9 cellular contexts compared by ENCODE assay signal in genomic region chr6:62367601-62368000, GRCh38.
A peak's percentile ranks its signal among the peaks of the same experiment; 100 is the strongest.
DNase-seq lines count a peak whose midpoint lies in the region; ATAC-seq and TF ChIP-seq lines count a peak whose summit lies in the region.
"Had no signal": no experiment of that assay in that cellular context is flagged by ENCODE, and none has a peak within 500 bp of the region (broad histone marks: within the 10 kb centered on the region; RNA-seq: fewer than 3 reads in every experiment).

No MANE protein-coding gene starts in this region.

- TF ChIP-seq CTCF in osteocyte (IDR thresholded peaks at IDR 0.05) = no peak

- H3K27me3 Mint-ChIP-seq in naive B cell = no peaks in the 10 kb centered on the region
- H3K27me3 Mint-ChIP-seq in osteocyte (ENCODE audit: unreplicated experiment) = no peaks in the 10 kb centered on the region

- DNase-seq in naive B cell = peak; percentile 66
- DNase-seq in COR-L47 (lab: John Stamatoyannopoulos, UW) = no peak
- DNase-seq in stimulated activated CD4-positive, alpha-beta T cell treated with anti-CD3 and anti-CD28 coated beads, Interleukin-4, amount 100 ng/mL, for 4 hours = no peak
- no peak for DNase-seq in osteocyte (ENCODE audit: extremely low spot score, unreplicated experiment)
- DNase-seq: foreskin keratinocyte, mucosa of descending colon had no signal

- H3K9me3 Mint-ChIP-seq in naive B cell (peaks cover 0 to 12% (median 6%) of the 10 kb centered on the region in 7 donors), osteocyte (ENCODE audit: unreplicated experiment) (peaks cover 5% of the 10 kb centered on the region)

- ATAC-seq in GM19023 (IDR thresholded peaks at IDR 0.05; ENCODE audit: unreplicated experiment) (peak; percentile 82), HG02678 (IDR thresholded peaks at IDR 0.05; ENCODE audit: unreplicated experiment) (peak; percentile 99), HG03571 (IDR thresholded peaks at IDR 0.05; ENCODE audit: unreplicated experiment) (peak; percentile 94), naive B cell (ENCODE audit: low read depth in 2 of 2) (peak; percentile 96 to 99)
- ATAC-seq: foreskin keratinocyte, mucosa of descending colon had no signal

- H3K4me1 Mint-ChIP-seq in naive B cell = peaks cover 22 to 33% (median 25%) of the 10 kb centered on the region in 3 donors
- no peaks in the 10 kb centered on the region for H3K4me1 Mint-ChIP-seq in osteocyte (ENCODE audit: unreplicated experiment)

- H3K27ac Mint-ChIP-seq in naive B cell = peak overlapping the region in 5 of 6 donors; percentile 89 to 96 (median 93)
- H3K27ac Mint-ChIP-seq in osteocyte (ENCODE audit: unreplicated experiment) = no peak overlapping the region

- H3K36me3 Mint-ChIP-seq in naive B cell = no peaks in the 10 kb centered on the region
- H3K36me3 Mint-ChIP-seq in osteocyte (ENCODE audit: unreplicated experiment) = no peaks in the 10 kb centered on the region

- H3K4me3 Mint-ChIP-seq in naive B cell = peak overlapping the region; percentile 10 to 92 (median 88)
- H3K4me3 Mint-ChIP-seq in osteocyte (ENCODE audit: unreplicated experiment) = no peak overlapping the region
